ENCODE assay signal across 1 cellular context in genomic region chr4:90078440-90078839, GRCh38.
TF ChIP-seq lines count a peak whose summit lies in the region.

No MANE protein-coding gene starts in this region.

TF ChIP-seq in GM12878, 131 proteins besides CTCF, POLR2A, EP300 and RAD21 (continued from another document):
- TF ChIP-seq RELB (IDR thresholded peaks at IDR 0.05; ENCODE audit: low read depth) (no peak), IKZF2 (IDR thresholded peaks at IDR 0.05) (peak; percentile 29 to 39; a peak in 2 of 4 replicates), RUNX3 (IDR thresholded peaks at IDR 0.05; ENCODE audit: low read length) (0 out of 2 replicates have a peak, but pooled peaks have one; percentile 5), PKNOX1 (IDR thresholded peaks at IDR 0.05) (0 out of 2 replicates have a peak, but pooled peaks have one; percentile 16), ELK1 (IDR thresholded peaks at IDR 0.05; ENCODE audit: low read depth, low read length) (no peak), SMAD5 (IDR thresholded peaks at IDR 0.05; ENCODE audit: low read depth) (no peak)
TF ChIP-seq in GM12878: peak in this region for 6.
